ENCODE assay signal across 9 cellular contexts in genomic region chr4:170374770-170375169, GRCh38.
A peak's percentile ranks its signal among the peaks of the same experiment; 100 is the strongest.
DNase-seq lines count a peak whose midpoint lies in the region; ATAC-seq and TF ChIP-seq lines count a peak whose summit lies in the region.
"Had no signal": no experiment of that assay in that cellular context is flagged by ENCODE, and none has a peak within 500 bp of the region (broad histone marks: within the 10 kb centered on the region; RNA-seq: fewer than 3 reads in every experiment).

No MANE protein-coding gene starts in this region.

- no peaks in the 10 kb centered on the region for H3F3A ChIP-seq in SU-DHL-6 (ENCODE audit: insufficient read depth)

- ATAC-seq in GM19468 (IDR thresholded peaks at IDR 0.05; ENCODE audit: extremely low read depth, unreplicated experiment), result peak; percentile 94
- ATAC-seq in HG03354 (IDR thresholded peaks at IDR 0.05; ENCODE audit: poor library complexity, severe bottlenecking, unreplicated experiment), result peak; percentile 99
- ATAC-seq in left lung, result peak; percentile 73

- no peak overlapping the region for H3K4me3 ChIP-seq in SU-DHL-6 (ENCODE audit: insufficient read depth, low read length, poor library complexity, severe bottlenecking)
- H3K4me3 ChIP-seq in left lung, result no peak overlapping the region
- H3K4me3 ChIP-seq: SK-N-MC had no signal

- intact Hi-C loops in left lung (cut with DNase I), result no loop called here

- TF ChIP-seq CTCF in GM10266 (IDR thresholded peaks at IDR 0.05; ENCODE audit: control insufficient read depth, insufficient read depth, low read depth, missing control alignments) (peak; percentile 68), SU-DHL-6 (IDR thresholded peaks at IDR 0.05; ENCODE audit: insufficient read depth, low read length, poor library complexity, severe bottlenecking) (peak; percentile 53), left lung (IDR thresholded peaks at IDR 0.05) (peak; percentile 13)

- no peak overlapping the region for H3K4me2 ChIP-seq in SU-DHL-6 (ENCODE audit: low read depth, low read length, poor library complexity, severe bottlenecking)

- H3K27me3 ChIP-seq in SU-DHL-6 (ENCODE audit: low read length), result no peaks in the 10 kb centered on the region
- no peaks in the 10 kb centered on the region for H3K27me3 ChIP-seq in left lung

- H4K20me1 ChIP-seq in SU-DHL-6 (ENCODE audit: low read depth, low read length), result no peaks in the 10 kb centered on the region

- H3K36me3 ChIP-seq in SU-DHL-6 (ENCODE audit: low read length), result no peaks in the 10 kb centered on the region
- H3K36me3 ChIP-seq in left lung, result no peaks in the 10 kb centered on the region

- no peak overlapping the region for H2AFZ ChIP-seq in SU-DHL-6 (ENCODE audit: low read depth, low read length, severe bottlenecking)

- H3K79me2 ChIP-seq in SU-DHL-6 (ENCODE audit: insufficient read depth, low read length), result no peaks in the 10 kb centered on the region

- H3K4me1 ChIP-seq in left lung, result no peaks in the 10 kb centered on the region

- no peak overlapping the region for H3K9ac ChIP-seq in SU-DHL-6 (ENCODE audit: low read length)

- DNase-seq in GM10266 (ENCODE audit: extremely low spot score), result peak; percentile 33
- no peak for DNase-seq in left lung
- no peak for DNase-seq in NCI-H1417 (lab: John Stamatoyannopoulos, UW)
- no peak for DNase-seq in A172 (ENCODE audit: low spot score)
- no peak for DNase-seq in NCI-H2081 treated with DMSO at 0.1 percent for 48 hours (lab: John Stamatoyannopoulos, UW)

- H3K9me3 ChIP-seq in SU-DHL-6 (ENCODE audit: insufficient read depth, low read length) (no peaks in the 10 kb centered on the region), left lung (peaks cover 0 to 34% of the 10 kb centered on the region in 2 donors)

- H3K9me2 ChIP-seq in SU-DHL-6 (replicated peaks; ENCODE audit: insufficient read depth, low read length), result no peaks in the 10 kb centered on the region

- H3K27ac ChIP-seq in SU-DHL-6 (ENCODE audit: low read depth, low read length) (no peak overlapping the region), left lung (no peak overlapping the region)
- H3K27ac ChIP-seq: SK-N-MC had no signal

Comparison
In these comparisons a context has a peak if more than half of its experiments do, and no peak if none do; other contexts are left out.
1. CTCF ChIP-seq: peak in every context shown above with its lines; median percentile 68 in GM10266; 53 in SU-DHL-6; 13 in left lung.